In genomic region chr3:128489860-128490649, GRCh38 we compare ENCODE assay signal across 8 cellular contexts. TPM values are rescaled to one million over a fixed set of nuclear protein-coding genes. Genes with fewer than 3 reads are reported as not detected.
A peak's percentile ranks its signal among the peaks of the same experiment; 100 is the strongest.
DNase-seq lines count a peak whose midpoint lies in the region; ATAC-seq and TF ChIP-seq lines count a peak whose summit lies in the region.

No MANE protein-coding gene starts in this region.

- peak overlapping the region; percentile 94 for H3K4me3 ChIP-seq in HFF-Myc (replicated peaks; ENCODE audit: low read depth, low read length)
- H3K4me3 ChIP-seq in gastroesophageal sphincter: peak overlapping the region; percentile 9 to 63
- H3K4me3 ChIP-seq in parathyroid adenoma (ENCODE audit: low read depth, low read length): peak overlapping the region; percentile 75

- peaks cover 46% of the 10 kb centered on the region for H3K4me1 Mint-ChIP-seq in activated B cell treated with CpG ODN at 0.5 μM for 24 hours

- no peak overlapping the region for H3K27ac Mint-ChIP-seq in activated B cell treated with CpG ODN at 0.5 μM for 24 hours

- no peaks in the 10 kb centered on the region for H3K9me3 Mint-ChIP-seq in activated B cell treated with CpG ODN at 0.5 μM for 24 hours

- peak overlapping the region; percentile 93 for H3K4me2 ChIP-seq in parathyroid adenoma (ENCODE audit: low read length)

- TF ChIP-seq EP300 in gastroesophageal sphincter (IDR thresholded peaks at IDR 0.05): no peak

- CTCF ChIA-PET in activated B cell treated with CpG ODN at 0.5 μM for 24 hours (lab: Charles Lee): interaction anchor here (0.8 kb wide), 1 partner anchor 64 kb away, joined by 3 read pairs; no protein-coding TSS in a partner anchor

- H3K4me1 ChIP-seq in gastroesophageal sphincter (peaks cover 0 to 78% (median 65%) of the 10 kb centered on the region in 3 donors), parathyroid adenoma (peaks cover 4% of the 10 kb centered on the region)

- no peak for ATAC-seq in activated B cell treated with CpG ODN at 0.5 μM for 24 hours (ENCODE audit: low read depth)
- no peak for ATAC-seq in gastroesophageal sphincter
- ATAC-seq in GM21515 (IDR thresholded peaks at IDR 0.05; ENCODE audit: unreplicated experiment): no peak

- peak in 1 of 2 donors; percentile 17 for TF ChIP-seq POLR2A in gastroesophageal sphincter (IDR thresholded peaks at IDR 0.05)

- H3K4me3 Mint-ChIP-seq in activated B cell treated with CpG ODN at 0.5 μM for 24 hours: peak overlapping the region; percentile 78

- no peaks in the 10 kb centered on the region for H3K36me3 Mint-ChIP-seq in activated B cell treated with CpG ODN at 0.5 μM for 24 hours (ENCODE audit: low read depth)

- no peaks in the 10 kb centered on the region for H3K79me2 ChIP-seq in parathyroid adenoma

- peak; percentile 57 for DNase-seq in AG20443 (ENCODE audit: low spot score)
- no peak for DNase-seq in HFF-Myc (ENCODE audit: extremely low read depth, low read depth)
- peak; percentile 29 for DNase-seq in activated B cell treated with CpG ODN at 0.5 μM for 24 hours
- DNase-seq in effector CD8-positive, alpha-beta T cell (lab: John Stamatoyannopoulos, UW): no peak
- no peak for DNase-seq in NCI-H128 (lab: John Stamatoyannopoulos, UW; ENCODE audit: unreplicated experiment)

- intact Hi-C loops in activated B cell treated with CpG ODN at 0.5 μM for 24 hours (cut with micrococcal nuclease): loop anchor here (5.0 kb wide), 1 partner anchor 117 kb away; no protein-coding TSS in a partner anchor

- peak overlapping the region in 3 of 4 donors; percentile 76 to 82 (median 77) for H3K27ac ChIP-seq in gastroesophageal sphincter
- peak overlapping the region; percentile 68 for H3K27ac ChIP-seq in parathyroid adenoma

- TF ChIP-seq CTCF in HFF-Myc (IDR thresholded peaks at IDR 0.05; ENCODE audit: low read depth, low read length, missing control alignments) (peak; percentile 4), activated B cell treated with CpG ODN at 0.5 μM for 24 hours (IDR thresholded peaks at IDR 0.05) (no peak), gastroesophageal sphincter (IDR thresholded peaks at IDR 0.05) (peak in 1 of 4 experiments; percentile 10), parathyroid adenoma (IDR thresholded peaks at IDR 0.05) (no peak)

- H3K36me3 ChIP-seq in gastroesophageal sphincter: no peaks in the 10 kb centered on the region
- H3K36me3 ChIP-seq in parathyroid adenoma (ENCODE audit: control insufficient read depth, insufficient read depth, low read length): no peaks in the 10 kb centered on the region

- peaks cover 54% of the 10 kb centered on the region for H3K27me3 Mint-ChIP-seq in activated B cell treated with CpG ODN at 0.5 μM for 24 hours

- H3K9me3 ChIP-seq in gastroesophageal sphincter: no peaks in the 10 kb centered on the region
- no peaks in the 10 kb centered on the region for H3K9me3 ChIP-seq in parathyroid adenoma (ENCODE audit: control insufficient read depth, low read length)

- H3K27me3 ChIP-seq in gastroesophageal sphincter (peaks cover 100% of the 10 kb centered on the region), parathyroid adenoma (ENCODE audit: control insufficient read depth, insufficient read depth, low read length) (no peaks in the 10 kb centered on the region)

- POLR2A ChIA-PET in activated B cell treated with CpG ODN at 0.5 μM for 24 hours (lab: Charles Lee): interaction anchor here (0.6 kb wide), 1 partner anchor 438 kb away, joined by 3 read pairs; no protein-coding TSS in a partner anchor

- WGBS in gastroesophageal sphincter (ENCODE audit: low coverage in 1 of 2), 2 donors: 7% methylated on average over 11 of the region's 69 CpGs; no CpG with 5 or more reads in 1 of the 2 donors

- H3K9ac ChIP-seq in parathyroid adenoma: no peak overlapping the region

- H2AFZ ChIP-seq in parathyroid adenoma: peak overlapping the region; percentile 45

RNA-seq across cellular contexts. Expression of gene GATA2, which starts 2.9 kb away (rescaled TPM):
- total RNA-seq in activated B cell treated with CpG ODN at 0.5 μM for 24 hours: not detected in 2 replicates
- 10 to 100 TPM in 1 of 4 donors, 1 to 10 TPM in 3; 5.4 to 16.0 (median 8.1) TPM for total RNA-seq in gastroesophageal sphincter

RNA-seq across cellular contexts. Expression of gene DNAJB8, which starts 23.4 kb away (rescaled TPM):
- total RNA-seq in activated B cell treated with CpG ODN at 0.5 μM for 24 hours (not detected in 2 replicates), gastroesophageal sphincter (not detected)

Comparison
In these comparisons a context has a peak if more than half of its experiments do, and no peak if none do; other contexts are left out.
1. DNase-seq: peak in AG20443 (single experiment) and activated B cell treated with CpG ODN at 0.5 μM for 24 hours (single experiment); none in HFF-Myc (single experiment), effector CD8-positive, alpha-beta T cell (single experiment) and NCI-H128 (single experiment).
2. H3K4me3 ChIP-seq: peak in every context shown above with its lines; median percentile 94 in HFF-Myc; 75 in parathyroid adenoma; 36 in gastroesophageal sphincter.